1 cellular context compared by ENCODE assay signal in the genomic region with DNA sequence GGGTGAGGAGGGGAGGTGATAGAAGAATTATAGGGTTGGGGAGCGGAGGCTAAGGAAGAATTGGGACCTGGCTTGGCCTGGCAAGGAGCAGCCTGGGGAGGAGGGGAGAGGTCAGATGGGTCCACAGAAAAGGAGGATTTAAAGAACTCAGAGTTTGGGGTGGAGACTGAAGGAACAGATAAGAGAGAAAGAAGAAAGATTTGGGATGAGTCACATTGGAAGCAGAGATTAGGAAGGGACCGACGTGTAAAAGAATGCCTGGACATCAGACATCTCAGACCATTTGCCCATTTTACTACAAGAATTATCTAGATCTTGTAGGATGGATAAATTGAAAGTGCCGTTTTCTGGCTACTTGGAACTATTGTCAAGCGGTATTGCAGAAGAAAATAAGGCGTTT.
TF ChIP-seq lines count a peak whose summit lies in the region.

No MANE protein-coding gene starts in this region.

TF ChIP-seq in K562, 482 proteins besides CTCF, POLR2A, EP300 and RAD21 (continued from another document):
- TF ChIP-seq, protein P1, sequence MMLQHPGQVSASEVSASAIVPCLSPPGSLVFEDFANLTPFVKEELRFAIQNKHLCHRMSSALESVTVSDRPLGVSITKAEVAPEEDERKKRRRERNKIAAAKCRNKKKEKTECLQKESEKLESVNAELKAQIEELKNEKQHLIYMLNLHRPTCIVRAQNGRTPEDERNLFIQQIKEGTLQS (IDR thresholded peaks at IDR 0.05): peak; percentile 76
- TF ChIP-seq, protein P1 (CRISPR knock-in tag; conservative IDR thresholded peaks at IDR 0.05): no peak
- TF ChIP-seq VEZF1 (CRISPR knock-in tag; IDR thresholded peaks at IDR 0.05): 0 out of 2 replicates have a peak, but pooled peaks have one; percentile 15
- peak; percentile 87 for TF ChIP-seq SMARCA4 (IDR thresholded peaks at IDR 0.05)
- peak in 1 of 2 experiments; percentile 89; a peak in 2 of 4 replicates for TF ChIP-seq HDAC1 (IDR thresholded peaks at IDR 0.05)
- peak; percentile 90 for TF ChIP-seq FOSL1 (tag; conservative IDR thresholded peaks at IDR 0.05)
- TF ChIP-seq CXXC5 (CRISPR knock-in tag; IDR thresholded peaks at IDR 0.05): 0 out of 2 replicates have a peak, but pooled peaks have one; percentile 15
- TF ChIP-seq KDM1A (IDR thresholded peaks at IDR 0.05): peak; percentile 95
- no peak for TF ChIP-seq RFX7 (CRISPR knock-in tag; IDR thresholded peaks at IDR 0.05)
- peak; percentile 93 for TF ChIP-seq JUND (IDR thresholded peaks at IDR 0.05; ENCODE audit: borderline replicate concordance, low read depth, low read length)
- peak; percentile 89; the same call in 1 of the 3 replicates for TF ChIP-seq JUND (tag; IDR thresholded peaks at IDR 0.05; ENCODE audit: borderline replicate concordance, low read depth, low read length)
- no peak for TF ChIP-seq ZNF766 (CRISPR knock-in tag; conservative IDR thresholded peaks at IDR 0.05)
- TF ChIP-seq MYNN (IDR thresholded peaks at IDR 0.05): no peak
- no peak for TF ChIP-seq MYNN (CRISPR knock-in tag; IDR thresholded peaks at IDR 0.05)
- TF ChIP-seq MTA1 (IDR thresholded peaks at IDR 0.05; ENCODE audit: borderline replicate concordance): peak; percentile 37; the same call in 1 of the 2 replicates
- TF ChIP-seq CBFA2T3 (IDR thresholded peaks at IDR 0.05): peak; percentile 43
- TF ChIP-seq HDAC2 (IDR thresholded peaks at IDR 0.05): peak; percentile 65; the same call in 1 of the 2 replicates
- TF ChIP-seq, protein P2, sequence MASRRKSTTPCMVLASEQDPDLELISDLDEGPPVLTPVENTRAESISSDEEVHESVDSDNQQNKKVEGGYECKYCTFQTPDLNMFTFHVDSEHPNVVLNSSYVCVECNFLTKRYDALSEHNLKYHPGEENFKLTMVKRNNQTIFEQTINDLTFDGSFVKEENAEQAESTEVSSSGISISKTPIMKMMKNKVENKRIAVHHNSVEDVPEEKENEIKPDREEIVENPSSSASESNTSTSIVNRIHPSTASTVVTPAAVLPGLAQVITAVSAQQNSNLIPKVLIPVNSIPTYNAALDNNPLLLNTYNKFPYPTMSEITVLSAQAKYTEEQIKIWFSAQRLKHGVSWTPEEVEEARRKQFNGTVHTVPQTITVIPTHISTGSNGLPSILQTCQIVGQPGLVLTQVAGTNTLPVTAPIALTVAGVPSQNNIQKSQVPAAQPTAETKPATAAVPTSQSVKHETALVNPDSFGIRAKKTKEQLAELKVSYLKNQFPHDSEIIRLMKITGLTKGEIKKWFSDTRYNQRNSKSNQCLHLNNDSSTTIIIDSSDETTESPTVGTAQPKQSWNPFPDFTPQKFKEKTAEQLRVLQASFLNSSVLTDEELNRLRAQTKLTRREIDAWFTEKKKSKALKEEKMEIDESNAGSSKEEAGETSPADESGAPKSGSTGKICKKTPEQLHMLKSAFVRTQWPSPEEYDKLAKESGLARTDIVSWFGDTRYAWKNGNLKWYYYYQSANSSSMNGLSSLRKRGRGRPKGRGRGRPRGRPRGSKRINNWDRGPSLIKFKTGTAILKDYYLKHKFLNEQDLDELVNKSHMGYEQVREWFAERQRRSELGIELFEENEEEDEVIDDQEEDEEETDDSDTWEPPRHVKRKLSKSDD (conservative IDR thresholded peaks at IDR 0.05; ENCODE audit: low read length): no peak
- peak; percentile 87 for TF ChIP-seq SMARCE1 (IDR thresholded peaks at IDR 0.05)
- TF ChIP-seq CBFA2T2 (conservative IDR thresholded peaks at IDR 0.05): 0 out of 2 replicates have a peak, but pooled peaks have one; percentile 20
- peak; percentile 39; the same call in 1 of the 2 replicates for TF ChIP-seq ZEB2 (IDR thresholded peaks at IDR 0.05)
- TF ChIP-seq ZNF316 (IDR thresholded peaks at IDR 0.05): no peak
- TF ChIP-seq, protein P3, sequence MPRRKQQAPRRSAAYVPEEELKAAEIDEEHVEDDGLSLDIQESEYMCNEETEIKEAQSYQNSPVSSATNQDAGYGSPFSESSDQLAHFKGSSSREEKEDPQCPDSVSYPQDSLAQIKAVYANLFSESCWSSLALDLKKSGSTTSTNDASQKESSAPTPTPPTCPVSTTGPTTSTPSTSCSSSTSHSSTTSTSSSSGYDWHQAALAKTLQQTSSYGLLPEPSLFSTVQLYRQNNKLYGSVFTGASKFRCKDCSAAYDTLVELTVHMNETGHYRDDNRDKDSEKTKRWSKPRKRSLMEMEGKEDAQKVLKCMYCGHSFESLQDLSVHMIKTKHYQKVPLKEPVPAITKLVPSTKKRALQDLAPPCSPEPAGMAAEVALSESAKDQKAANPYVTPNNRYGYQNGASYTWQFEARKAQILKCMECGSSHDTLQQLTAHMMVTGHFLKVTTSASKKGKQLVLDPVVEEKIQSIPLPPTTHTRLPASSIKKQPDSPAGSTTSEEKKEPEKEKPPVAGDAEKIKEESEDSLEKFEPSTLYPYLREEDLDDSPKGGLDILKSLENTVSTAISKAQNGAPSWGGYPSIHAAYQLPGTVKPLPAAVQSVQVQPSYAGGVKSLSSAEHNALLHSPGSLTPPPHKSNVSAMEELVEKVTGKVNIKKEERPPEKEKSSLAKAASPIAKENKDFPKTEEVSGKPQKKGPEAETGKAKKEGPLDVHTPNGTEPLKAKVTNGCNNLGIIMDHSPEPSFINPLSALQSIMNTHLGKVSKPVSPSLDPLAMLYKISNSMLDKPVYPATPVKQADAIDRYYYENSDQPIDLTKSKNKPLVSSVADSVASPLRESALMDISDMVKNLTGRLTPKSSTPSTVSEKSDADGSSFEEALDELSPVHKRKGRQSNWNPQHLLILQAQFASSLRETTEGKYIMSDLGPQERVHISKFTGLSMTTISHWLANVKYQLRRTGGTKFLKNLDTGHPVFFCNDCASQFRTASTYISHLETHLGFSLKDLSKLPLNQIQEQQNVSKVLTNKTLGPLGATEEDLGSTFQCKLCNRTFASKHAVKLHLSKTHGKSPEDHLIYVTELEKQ (CRISPR knock-in tag; IDR thresholded peaks at IDR 0.05): no peak
- TF ChIP-seq ARID1B (IDR thresholded peaks at IDR 0.05): peak; percentile 84
- TF ChIP-seq CTBP1 (IDR thresholded peaks at IDR 0.05; ENCODE audit: borderline replicate concordance): peak; percentile 82
- peak; percentile 70; the same call in 1 of the 2 replicates for TF ChIP-seq JUN (IDR thresholded peaks at IDR 0.05; ENCODE audit: borderline replicate concordance, low read depth, low read length)
- no peak for TF ChIP-seq JUN (CRISPR knock-in tag; IDR thresholded peaks at IDR 0.05; ENCODE audit: borderline replicate concordance)
- no peak for TF ChIP-seq STAT5A (IDR thresholded peaks at IDR 0.05; ENCODE audit: borderline replicate concordance, low read length)
- TF ChIP-seq, protein P4, sequence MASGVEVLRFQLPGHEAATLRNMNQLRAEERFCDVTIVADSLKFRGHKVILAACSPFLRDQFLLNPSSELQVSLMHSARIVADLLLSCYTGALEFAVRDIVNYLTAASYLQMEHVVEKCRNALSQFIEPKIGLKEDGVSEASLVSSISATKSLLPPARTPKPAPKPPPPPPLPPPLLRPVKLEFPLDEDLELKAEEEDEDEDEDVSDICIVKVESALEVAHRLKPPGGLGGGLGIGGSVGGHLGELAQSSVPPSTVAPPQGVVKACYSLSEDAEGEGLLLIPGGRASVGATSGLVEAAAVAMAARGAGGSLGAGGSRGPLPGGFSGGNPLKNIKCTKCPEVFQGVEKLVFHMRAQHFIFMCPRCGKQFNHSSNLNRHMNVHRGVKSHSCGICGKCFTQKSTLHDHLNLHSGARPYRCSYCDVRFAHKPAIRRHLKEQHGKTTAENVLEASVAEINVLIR (CRISPR knock-in tag; IDR thresholded peaks at IDR 0.05): no peak
- peak; percentile 13; the same call in 1 of the 2 replicates for TF ChIP-seq NBN (IDR thresholded peaks at IDR 0.05; ENCODE audit: low read depth)
- TF ChIP-seq DPF2 (IDR thresholded peaks at IDR 0.05): peak; percentile 74
- TF ChIP-seq THRA (IDR thresholded peaks at IDR 0.05): no peak
- TF ChIP-seq ELF2 (CRISPR knock-in tag; IDR thresholded peaks at IDR 0.05): no peak
- no peak for TF ChIP-seq HLTF (IDR thresholded peaks at IDR 0.05)
- TF ChIP-seq CGGBP1 (CRISPR knock-in tag; IDR thresholded peaks at IDR 0.05): no peak
- TF ChIP-seq RCOR1 (IDR thresholded peaks at IDR 0.05; ENCODE audit: borderline replicate concordance in 1 of 2, low read depth in 2 of 2, low read length in 2 of 2): peak in 1 of 2 experiments; percentile 97; a peak in 2 of 4 replicates
- no peak for TF ChIP-seq NONO (IDR thresholded peaks at IDR 0.05; ENCODE audit: low read depth in 2 of 2, low read length in 1 of 2)
- TF ChIP-seq ZNF232 (CRISPR knock-in tag; IDR thresholded peaks at IDR 0.05): no peak
- TF ChIP-seq SOX6 (IDR thresholded peaks at IDR 0.05): peak; percentile 31; the same call in 1 of the 2 replicates
- no peak for TF ChIP-seq FOXJ3 (CRISPR knock-in tag; IDR thresholded peaks at IDR 0.05)
